Comparison of ENCODE assay signal across 1 cellular context in the genomic region with DNA sequence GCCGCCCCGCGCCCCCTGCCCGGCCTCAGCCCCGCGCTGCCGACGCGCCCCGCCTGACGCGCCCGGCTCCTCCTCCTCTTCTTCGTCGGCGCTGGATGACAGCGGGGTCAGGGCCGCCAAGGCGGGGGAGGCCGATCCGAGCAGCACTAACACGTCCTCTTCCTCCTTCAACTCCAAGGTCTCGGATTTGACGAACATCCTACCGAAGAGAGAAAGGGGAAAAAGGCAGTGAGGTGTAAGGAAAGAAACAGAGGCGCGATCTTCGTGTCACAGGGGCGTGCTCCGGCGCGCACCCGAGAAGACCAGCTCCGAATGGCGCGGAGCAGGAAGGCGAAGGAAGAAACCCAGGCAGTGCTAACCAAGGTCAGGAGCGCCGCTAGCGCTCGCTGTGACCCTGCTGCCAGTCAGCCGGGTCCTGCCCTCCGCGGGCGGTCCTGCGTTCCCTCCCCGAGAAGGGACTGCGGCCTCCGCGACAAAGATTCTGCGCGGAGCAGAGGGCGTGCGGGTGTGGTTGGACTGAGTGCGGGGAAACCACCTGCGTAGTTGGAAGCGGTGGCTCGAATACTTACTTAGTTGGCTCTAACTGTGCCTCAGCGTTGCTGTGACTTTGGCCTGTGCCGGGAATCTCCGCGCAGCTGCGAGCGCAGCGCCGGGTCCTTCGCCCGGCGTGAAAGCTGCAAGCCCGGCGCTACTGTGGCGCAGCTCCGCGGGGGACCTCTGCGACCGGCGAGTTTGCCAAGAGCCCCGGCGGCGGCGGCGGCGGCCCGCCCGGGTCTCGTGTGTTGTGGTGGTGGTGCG.
A peak's percentile ranks its signal among the peaks of the same experiment; 100 is the strongest.
TF ChIP-seq lines count a peak whose summit lies in the region.

No MANE protein-coding gene starts in this region.

TF ChIP-seq in WTC11, 78 proteins besides CTCF, POLR2A, EP300 and RAD21 (continued from another document):
- 0 out of 2 replicates have a peak, but pooled peaks have one; percentile 25 for TF ChIP-seq CREM (CRISPR knock-in tag; IDR thresholded peaks at IDR 0.05)
- no peak for TF ChIP-seq HMGA2 (CRISPR knock-in tag; IDR thresholded peaks at IDR 0.05)
- TF ChIP-seq, protein P1, sequence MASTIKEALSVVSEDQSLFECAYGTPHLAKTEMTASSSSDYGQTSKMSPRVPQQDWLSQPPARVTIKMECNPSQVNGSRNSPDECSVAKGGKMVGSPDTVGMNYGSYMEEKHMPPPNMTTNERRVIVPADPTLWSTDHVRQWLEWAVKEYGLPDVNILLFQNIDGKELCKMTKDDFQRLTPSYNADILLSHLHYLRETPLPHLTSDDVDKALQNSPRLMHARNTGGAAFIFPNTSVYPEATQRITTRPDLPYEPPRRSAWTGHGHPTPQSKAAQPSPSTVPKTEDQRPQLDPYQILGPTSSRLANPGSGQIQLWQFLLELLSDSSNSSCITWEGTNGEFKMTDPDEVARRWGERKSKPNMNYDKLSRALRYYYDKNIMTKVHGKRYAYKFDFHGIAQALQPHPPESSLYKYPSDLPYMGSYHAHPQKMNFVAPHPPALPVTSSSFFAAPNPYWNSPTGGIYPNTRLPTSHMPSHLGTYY (CRISPR knock-in tag; IDR thresholded peaks at IDR 0.05) = no peak
- TF ChIP-seq, protein P2, sequence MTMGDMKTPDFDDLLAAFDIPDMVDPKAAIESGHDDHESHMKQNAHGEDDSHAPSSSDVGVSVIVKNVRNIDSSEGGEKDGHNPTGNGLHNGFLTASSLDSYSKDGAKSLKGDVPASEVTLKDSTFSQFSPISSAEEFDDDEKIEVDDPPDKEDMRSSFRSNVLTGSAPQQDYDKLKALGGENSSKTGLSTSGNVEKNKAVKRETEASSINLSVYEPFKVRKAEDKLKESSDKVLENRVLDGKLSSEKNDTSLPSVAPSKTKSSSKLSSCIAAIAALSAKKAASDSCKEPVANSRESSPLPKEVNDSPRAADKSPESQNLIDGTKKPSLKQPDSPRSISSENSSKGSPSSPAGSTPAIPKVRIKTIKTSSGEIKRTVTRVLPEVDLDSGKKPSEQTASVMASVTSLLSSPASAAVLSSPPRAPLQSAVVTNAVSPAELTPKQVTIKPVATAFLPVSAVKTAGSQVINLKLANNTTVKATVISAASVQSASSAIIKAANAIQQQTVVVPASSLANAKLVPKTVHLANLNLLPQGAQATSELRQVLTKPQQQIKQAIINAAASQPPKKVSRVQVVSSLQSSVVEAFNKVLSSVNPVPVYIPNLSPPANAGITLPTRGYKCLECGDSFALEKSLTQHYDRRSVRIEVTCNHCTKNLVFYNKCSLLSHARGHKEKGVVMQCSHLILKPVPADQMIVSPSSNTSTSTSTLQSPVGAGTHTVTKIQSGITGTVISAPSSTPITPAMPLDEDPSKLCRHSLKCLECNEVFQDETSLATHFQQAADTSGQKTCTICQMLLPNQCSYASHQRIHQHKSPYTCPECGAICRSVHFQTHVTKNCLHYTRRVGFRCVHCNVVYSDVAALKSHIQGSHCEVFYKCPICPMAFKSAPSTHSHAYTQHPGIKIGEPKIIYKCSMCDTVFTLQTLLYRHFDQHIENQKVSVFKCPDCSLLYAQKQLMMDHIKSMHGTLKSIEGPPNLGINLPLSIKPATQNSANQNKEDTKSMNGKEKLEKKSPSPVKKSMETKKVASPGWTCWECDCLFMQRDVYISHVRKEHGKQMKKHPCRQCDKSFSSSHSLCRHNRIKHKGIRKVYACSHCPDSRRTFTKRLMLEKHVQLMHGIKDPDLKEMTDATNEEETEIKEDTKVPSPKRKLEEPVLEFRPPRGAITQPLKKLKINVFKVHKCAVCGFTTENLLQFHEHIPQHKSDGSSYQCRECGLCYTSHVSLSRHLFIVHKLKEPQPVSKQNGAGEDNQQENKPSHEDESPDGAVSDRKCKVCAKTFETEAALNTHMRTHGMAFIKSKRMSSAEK (CRISPR knock-in tag; IDR thresholded peaks at IDR 0.05; ENCODE audit: borderline replicate concordance) = no peak
